ENCODE assay signal across 16 cellular contexts in the genomic region with DNA sequence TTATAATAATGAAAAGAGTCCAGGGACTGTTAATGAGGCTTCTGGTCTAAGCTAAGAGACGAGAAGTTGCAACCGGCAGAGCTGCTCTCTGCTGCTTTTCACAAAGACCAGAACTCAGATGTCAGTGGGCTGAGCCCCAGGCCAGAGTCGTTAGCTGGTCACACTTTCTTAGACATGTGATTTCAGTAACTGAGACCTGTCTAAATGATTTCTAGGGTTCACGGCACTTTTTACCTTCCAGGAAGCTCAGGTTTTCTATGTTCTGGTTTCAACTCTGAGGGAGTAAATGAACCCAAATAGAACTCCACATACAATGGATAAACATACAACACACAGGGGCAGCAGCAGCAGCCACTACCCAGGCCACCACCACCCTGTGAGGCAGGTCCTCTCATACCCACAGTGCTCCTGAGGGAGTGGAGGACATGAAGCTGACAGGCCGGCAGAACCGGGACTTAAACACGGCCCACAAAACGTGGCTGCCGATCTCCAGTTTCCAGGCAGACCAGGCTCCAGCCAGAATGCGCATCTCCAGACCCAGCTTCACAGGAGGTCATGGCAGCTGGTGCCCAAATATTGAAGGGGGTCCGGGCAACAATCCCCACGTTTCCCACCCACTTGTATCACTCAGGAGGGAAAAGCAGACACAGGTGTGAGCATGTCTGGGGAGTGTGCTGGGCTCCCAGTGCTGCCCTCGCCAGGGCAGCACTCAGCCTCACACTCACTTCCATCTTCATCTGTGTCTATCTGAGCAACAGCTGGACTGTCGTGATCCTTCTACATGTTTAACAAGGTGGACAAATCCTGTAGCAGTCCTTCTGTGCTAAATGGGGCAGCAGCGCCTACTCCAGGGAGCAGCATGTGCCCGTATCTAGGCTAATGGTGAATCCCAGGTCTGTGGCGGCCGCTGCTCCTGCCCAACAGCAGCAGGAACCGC.
"Had no signal": no experiment of that assay in that cellular context is flagged by ENCODE, and none has a peak within 500 bp of the region (broad histone marks: within the 10 kb centered on the region; RNA-seq: fewer than 3 reads in every experiment).

No MANE protein-coding gene starts in this region.

- H3K79me2 ChIP-seq: hepatocyte had no signal

- H3K27ac ChIP-seq: breast epithelium, hepatocyte, right atrium auricular region, stomach, thyroid gland had no signal

- H3K4me1 ChIP-seq: breast epithelium, right atrium auricular region, stomach, thyroid gland had no signal

- DNase-seq: activated B cell treated with CpG ODN at 0.5 μM for 24 hours; activated CD4-positive, alpha-beta T cell treated with anti-CD3 and anti-CD28 coated beads for 48 hours; activated CD8-positive, alpha-beta T cell treated with anti-CD3 and anti-CD28 coated beads for 36 hours; activated gamma-delta T cell treated with Interleukin-2 at 50 U/mL for 16 hours; activated T-cell treated with anti-CD3 and anti-CD28 coated beads, Interleukin-2, amount 50 U/mL, for 48 hours; aorta; nucleus accumbens; small intestine; stimulated activated CD4-positive, alpha-beta T cell treated with anti-CD3 and anti-CD28 coated beads, Interleukin-4, amount 100 ng/mL, for 4 hours; stimulated activated CD8-positive, alpha-beta memory T cell treated with anti-CD3 and anti-CD28 coated beads, Interleukin-4, amount 100 ng/mL, for 48 hours; stomach; T-helper 2 cell; thyroid gland had no signal

- H3K4me2 ChIP-seq: hepatocyte had no signal

- ATAC-seq: activated CD8-positive, alpha-beta T cell treated with anti-CD3 and anti-CD28 coated beads for 36 hours had no signal

- H3K9me3 ChIP-seq: breast epithelium, right atrium auricular region, stomach, thyroid gland had no signal

- H3K27me3 ChIP-seq: breast epithelium, hepatocyte, right atrium auricular region, stomach, thyroid gland had no signal

- H3K4me3 ChIP-seq: breast epithelium, hepatocyte, right atrium auricular region, stomach, thyroid gland had no signal

- H2AFZ ChIP-seq: hepatocyte had no signal
